In the genomic region with DNA sequence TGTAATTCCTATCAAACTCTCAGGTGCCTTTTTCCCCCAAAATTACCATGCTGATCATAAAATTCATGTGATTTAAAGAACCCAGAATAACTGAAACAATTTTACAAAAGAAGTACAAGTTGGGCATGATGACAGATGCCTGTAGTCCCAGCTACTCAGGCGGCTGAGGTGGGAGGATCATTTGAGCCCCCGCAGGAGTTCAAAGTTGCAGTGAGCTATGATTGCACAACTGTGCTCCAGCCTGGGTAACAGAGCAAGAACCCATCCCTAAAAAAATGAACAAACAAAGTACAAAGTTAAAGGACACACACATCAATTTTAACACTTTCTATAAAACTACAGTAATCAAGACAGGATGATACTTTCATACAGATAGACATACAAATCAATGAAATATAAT, we compare ENCODE assay signal across 35 cellular contexts.
"Had no signal": no experiment of that assay in that cellular context is flagged by ENCODE, and none has a peak within 500 bp of the region (broad histone marks: within the 10 kb centered on the region; RNA-seq: fewer than 3 reads in every experiment).

No MANE protein-coding gene starts in this region.

- H3K27ac Mint-ChIP-seq: activated B cell treated with CpG ODN at 0.5 μM for 24 hours; activated CD4-positive, alpha-beta memory T cell treated with anti-CD3 and anti-CD28 coated beads for 36 hours; activated CD4-positive, alpha-beta T cell treated with anti-CD3 and anti-CD28 coated beads, Interleukin-2, amount 10 ng/mL, durations not matched to agents 24 days and 14 days; activated CD8-positive, alpha-beta memory T cell treated with anti-CD3 and anti-CD28 coated beads, Interleukin-2, amount 10 ng/mL, durations not matched to agents 7 days and 5 days; activated CD8-positive, alpha-beta T cell treated with anti-CD3 and anti-CD28 coated beads, Interleukin-2, amount 10 ng/mL, durations not matched to agents 7 days and 5 days; activated naive CD4-positive, alpha-beta T cell treated with anti-CD3 and anti-CD28 coated beads, Interleukin-2, amount 10 ng/mL, durations not matched to agents 7 days and 5 days; activated naive CD4-positive, alpha-beta T cell treated with anti-CD3 and anti-CD28 coated beads, Interleukin-2, amount 50 U/mL, for 24 hours; activated naive CD8-positive, alpha-beta T cell; activated naive CD8-positive, alpha-beta T cell treated with anti-CD3 and anti-CD28 coated beads, Interleukin-2, amount 10 ng/mL, durations not matched to agents 7 days and 5 days; activated naive CD8-positive, alpha-beta T cell treated with anti-CD3 and anti-CD28 coated beads, Interleukin-2, amount 50 U/mL, for 24 hours; activated T-cell treated with anti-CD3 and anti-CD28 coated beads, Interleukin-2, amount 50 U/mL, for 24 hours; activated T-helper 2 cell treated with anti-CD3 and anti-CD28 coated beads, Interferon-gamma antibody, Interleukin-2, Interleukin-4, amounts not matched to agents 10 μg/mL and 5 μg/mL and 100 μg/mL, durations not matched to agents 14 hours and 24 hours and 36 hours; brain; T-helper 1 cell treated with Interleukin-12 subunit alpha and Interleukin-12 subunit beta and Interleukin-4 antibody, amounts not matched to agents 30 μg/mL and 1 μg/mL, for 36 hours; T-helper 2 cell treated with Interferon-gamma antibody and Interleukin-4, amounts not matched to agents 5 μg/mL and 100 μg/mL, for 36 hours had no signal

- H3K36me3 Mint-ChIP-seq: activated CD4-positive, alpha-beta memory T cell treated with anti-CD3 and anti-CD28 coated beads for 36 hours; activated CD8-positive, alpha-beta memory T cell treated with anti-CD3 and anti-CD28 coated beads, Interleukin-2, amount 10 ng/mL, durations not matched to agents 7 days and 5 days; activated naive CD4-positive, alpha-beta T cell treated with anti-CD3 and anti-CD28 coated beads, Interleukin-2, amount 10 ng/mL, durations not matched to agents 7 days and 5 days; activated naive CD4-positive, alpha-beta T cell treated with anti-CD3 and anti-CD28 coated beads, Interleukin-2, amount 50 U/mL, for 24 hours; activated naive CD8-positive, alpha-beta T cell; activated naive CD8-positive, alpha-beta T cell treated with anti-CD3 and anti-CD28 coated beads, Interleukin-2, amount 10 ng/mL, durations not matched to agents 7 days and 5 days; brain had no signal

- H3K27ac ChIP-seq: ascending aorta, cardiac muscle cell, VCaP had no signal

- H3K4me3 Mint-ChIP-seq: activated B cell treated with CpG ODN at 0.5 μM for 24 hours; activated CD4-positive, alpha-beta memory T cell treated with anti-CD3 and anti-CD28 coated beads for 36 hours; activated CD4-positive, alpha-beta T cell treated with anti-CD3 and anti-CD28 coated beads, Interleukin-2, amount 10 ng/mL, durations not matched to agents 24 days and 14 days; activated CD8-positive, alpha-beta memory T cell treated with anti-CD3 and anti-CD28 coated beads, Interleukin-2, amount 10 ng/mL, durations not matched to agents 7 days and 5 days; activated CD8-positive, alpha-beta T cell treated with anti-CD3 and anti-CD28 coated beads, Interleukin-2, amount 10 ng/mL, durations not matched to agents 7 days and 5 days; activated naive CD4-positive, alpha-beta T cell treated with anti-CD3 and anti-CD28 coated beads, Interleukin-2, amount 10 ng/mL, durations not matched to agents 7 days and 5 days; activated naive CD4-positive, alpha-beta T cell treated with anti-CD3 and anti-CD28 coated beads, Interleukin-2, amount 50 U/mL, for 24 hours; activated naive CD8-positive, alpha-beta T cell; activated naive CD8-positive, alpha-beta T cell treated with anti-CD3 and anti-CD28 coated beads, Interleukin-2, amount 10 ng/mL, durations not matched to agents 7 days and 5 days; activated naive CD8-positive, alpha-beta T cell treated with anti-CD3 and anti-CD28 coated beads, Interleukin-2, amount 50 U/mL, for 24 hours; activated T-cell treated with anti-CD3 and anti-CD28 coated beads, Interleukin-2, amount 50 U/mL, for 24 hours; brain; central memory CD8-positive, alpha-beta T cell; T-helper 1 cell treated with Interleukin-12 subunit alpha and Interleukin-12 subunit beta and Interleukin-4 antibody, amounts not matched to agents 30 μg/mL and 1 μg/mL, for 36 hours; T-helper 2 cell treated with Interferon-gamma antibody and Interleukin-4, amounts not matched to agents 5 μg/mL and 100 μg/mL, for 36 hours had no signal

- H3K36me3 ChIP-seq: ascending aorta, cardiac muscle cell had no signal

- H3K27me3 ChIP-seq: ascending aorta, cardiac muscle cell had no signal

- H3K4me3 ChIP-seq: ascending aorta, cardiac muscle cell had no signal

- H3K27me3 Mint-ChIP-seq: activated B cell treated with CpG ODN at 0.5 μM for 24 hours; activated CD4-positive, alpha-beta memory T cell treated with anti-CD3 and anti-CD28 coated beads for 36 hours; activated CD4-positive, alpha-beta T cell treated with anti-CD3 and anti-CD28 coated beads, Interleukin-2, amount 10 ng/mL, durations not matched to agents 24 days and 14 days; activated CD8-positive, alpha-beta memory T cell treated with anti-CD3 and anti-CD28 coated beads, Interleukin-2, amount 10 ng/mL, durations not matched to agents 7 days and 5 days; activated naive CD4-positive, alpha-beta T cell treated with anti-CD3 and anti-CD28 coated beads, Interleukin-2, amount 10 ng/mL, durations not matched to agents 7 days and 5 days; activated naive CD4-positive, alpha-beta T cell treated with anti-CD3 and anti-CD28 coated beads, Interleukin-2, amount 50 U/mL, for 24 hours; activated naive CD8-positive, alpha-beta T cell; activated naive CD8-positive, alpha-beta T cell treated with anti-CD3 and anti-CD28 coated beads, Interleukin-2, amount 10 ng/mL, durations not matched to agents 7 days and 5 days; activated naive CD8-positive, alpha-beta T cell treated with anti-CD3 and anti-CD28 coated beads, Interleukin-2, amount 50 U/mL, for 24 hours; activated T-cell treated with anti-CD3 and anti-CD28 coated beads, Interleukin-2, amount 50 U/mL, for 24 hours; central memory CD8-positive, alpha-beta T cell had no signal

- DNase-seq: activated B cell treated with CpG ODN at 0.5 μM for 24 hours; activated CD4-positive, alpha-beta memory T cell treated with anti-CD3 and anti-CD28 coated beads for 36 hours; activated CD4-positive, alpha-beta T cell treated with anti-CD3 and anti-CD28 coated beads for 4 hours; activated CD4-positive, alpha-beta T cell treated with anti-CD3 and anti-CD28 coated beads, Interleukin-2, amount 10 ng/mL, durations not matched to agents 24 days and 14 days; activated CD4-positive, alpha-beta T cell treated with anti-CD3 and anti-CD28 coated beads, Interleukin-2, amount 50 U/mL, for 1 hour; activated CD4-positive, alpha-beta T cell treated with anti-CD3 and anti-CD28 coated beads, Interleukin-2, amount 50 U/mL, for 4 hours; activated CD4-positive, CD25-positive, alpha-beta regulatory T cell treated with anti-CD3 and anti-CD28 coated beads, Interleukin-2, amount 50 U/mL, for 72 hours; activated CD8-positive, alpha-beta memory T cell treated with anti-CD3 and anti-CD28 coated beads for 24 hours; activated CD8-positive, alpha-beta memory T cell treated with anti-CD3 and anti-CD28 coated beads, Interleukin-2, amount 10 ng/mL, durations not matched to agents 7 days and 5 days; activated CD8-positive, alpha-beta memory T cell treated with anti-CD3 and anti-CD28 coated beads, Interleukin-2, amount 50 U/mL, for 48 hours; activated CD8-positive, alpha-beta T cell treated with anti-CD3 and anti-CD28 coated beads, Interleukin-2, amount 10 ng/mL, durations not matched to agents 7 days and 5 days; activated effector memory CD4-positive, alpha-beta T cell treated with Interleukin-2 at 50 U/mL for 16 hours; activated gamma-delta T cell; activated naive CD4-positive, alpha-beta T cell treated with anti-CD3 and anti-CD28 coated beads, Interleukin-2, amount 10 ng/mL, durations not matched to agents 7 days and 5 days; activated naive CD4-positive, alpha-beta T cell treated with Interleukin-2 at 50 U/mL for 16 hours; activated naive CD8-positive, alpha-beta T cell treated with anti-CD3 and anti-CD28 coated beads, Interleukin-2, amount 10 ng/mL, durations not matched to agents 7 days and 5 days; activated naive CD8-positive, alpha-beta T cell treated with anti-CD3 and anti-CD28 coated beads, Interleukin-2, amount 50 U/mL, for 24 hours; activated T-cell treated with anti-CD3 and anti-CD28 coated beads, Interleukin-2, amount 50 U/mL, for 24 hours; activated T-cell treated with anti-CD3 and anti-CD28 coated beads, Interleukin-2, amount 50 U/mL, for 48 hours; amygdala; anterior cingulate cortex; cerebellar nuclear complex; T-helper 1 cell; T-helper 2 cell; T-helper 9 cell had no signal

- ATAC-seq: activated CD8-positive, alpha-beta memory T cell treated with anti-CD3 and anti-CD28 coated beads, Interleukin-2, amount 10 ng/mL, durations not matched to agents 7 days and 5 days; activated CD8-positive, alpha-beta T cell treated with anti-CD3 and anti-CD28 coated beads, Interleukin-2, amount 10 ng/mL, durations not matched to agents 7 days and 5 days; activated naive CD8-positive, alpha-beta T cell treated with anti-CD3 and anti-CD28 coated beads, Interleukin-2, amount 50 U/mL, for 24 hours had no signal

- H3K4me1 Mint-ChIP-seq: activated B cell treated with CpG ODN at 0.5 μM for 24 hours; activated CD4-positive, alpha-beta T cell treated with anti-CD3 and anti-CD28 coated beads, Interleukin-2, amount 10 ng/mL, durations not matched to agents 24 days and 14 days; activated CD8-positive, alpha-beta memory T cell treated with anti-CD3 and anti-CD28 coated beads, Interleukin-2, amount 10 ng/mL, durations not matched to agents 7 days and 5 days; activated naive CD4-positive, alpha-beta T cell treated with anti-CD3 and anti-CD28 coated beads, Interleukin-2, amount 10 ng/mL, durations not matched to agents 7 days and 5 days; activated naive CD4-positive, alpha-beta T cell treated with anti-CD3 and anti-CD28 coated beads, Interleukin-2, amount 50 U/mL, for 24 hours; activated naive CD8-positive, alpha-beta T cell treated with anti-CD3 and anti-CD28 coated beads, Interleukin-2, amount 10 ng/mL, durations not matched to agents 7 days and 5 days; activated naive CD8-positive, alpha-beta T cell treated with anti-CD3 and anti-CD28 coated beads, Interleukin-2, amount 50 U/mL, for 24 hours; brain; central memory CD8-positive, alpha-beta T cell had no signal

- H3K4me1 ChIP-seq: ascending aorta had no signal
